In the genomic region with DNA sequence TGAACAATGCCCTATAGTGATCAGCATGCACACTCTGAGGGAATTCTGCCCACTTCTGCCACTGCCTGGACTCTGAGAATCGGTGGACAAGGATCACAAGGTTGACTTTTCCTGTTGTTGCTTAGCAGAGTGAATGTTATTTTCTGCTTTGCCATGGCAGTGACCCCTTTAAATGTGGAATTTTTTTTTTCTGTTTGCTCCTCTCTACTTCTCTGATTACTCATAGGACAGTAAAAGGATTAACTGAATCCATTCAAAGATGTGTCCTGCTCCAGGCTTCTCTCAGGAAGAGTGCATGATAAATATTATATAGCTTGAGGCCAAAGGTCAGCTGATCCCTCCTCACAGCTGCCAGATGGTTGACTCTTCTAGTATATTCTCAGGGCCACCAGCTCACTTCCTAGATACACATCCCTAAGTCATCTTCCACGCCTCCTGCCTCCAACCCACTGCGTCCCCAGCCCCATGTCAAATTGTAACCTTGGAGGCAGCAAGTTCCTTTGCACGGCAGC, we compare ENCODE assay signal across 14 cellular contexts.
A peak's percentile ranks its signal among the peaks of the same experiment; 100 is the strongest.
DNase-seq lines count a peak whose midpoint lies in the region; ATAC-seq, FAIRE-seq and TF ChIP-seq lines count a peak whose summit lies in the region.
"Had no signal": no experiment of that assay in that cellular context is flagged by ENCODE, and none has a peak within 500 bp of the region (broad histone marks: within the 10 kb centered on the region; RNA-seq: fewer than 3 reads in every experiment).

No MANE protein-coding gene starts in this region.

- H3K4me3 Mint-ChIP-seq in brain: peak overlapping the region; percentile 25 to 73 (median 46)
- H3K4me3 Mint-ChIP-seq in activated naive CD4-positive, alpha-beta T cell treated with anti-CD3 and anti-CD28 coated beads for 36 hours: no peak overlapping the region
- no peak overlapping the region for H3K4me3 Mint-ChIP-seq in natural killer cell treated with Interleukin-12 subunit alpha and Interleukin-12 subunit beta and Interleukin-15 and Interleukin-18, amount 100 ng/mL, for 72 hours
- H3K4me3 Mint-ChIP-seq: activated B cell treated with CpG ODN at 0.5 μM for 24 hours had no signal

- H3K4me1 Mint-ChIP-seq in brain: peaks cover 75% of the 10 kb centered on the region
- no peaks in the 10 kb centered on the region for H3K4me1 Mint-ChIP-seq in activated naive CD4-positive, alpha-beta T cell treated with anti-CD3 and anti-CD28 coated beads for 36 hours (ENCODE audit: low read depth)
- H3K4me1 Mint-ChIP-seq in natural killer cell treated with Interleukin-12 subunit alpha and Interleukin-12 subunit beta and Interleukin-15 and Interleukin-18, amount 100 ng/mL, for 72 hours (ENCODE audit: low read depth in 2 of 2): no peaks in the 10 kb centered on the region

- H4K91ac ChIP-seq in mesenchymal stem cell (ENCODE audit: low read length): peak overlapping the region; percentile 47

- H2BK5ac ChIP-seq in mesenchymal stem cell (ENCODE audit: low read depth, low read length, poor library complexity, severe bottlenecking): no peak overlapping the region

- no peaks in the 10 kb centered on the region for H3K27me3 ChIP-seq in Karpas-422 (ENCODE audit: low read length)
- no peaks in the 10 kb centered on the region for H3K27me3 ChIP-seq in mesenchymal stem cell (ENCODE audit: control insufficient read depth in 1 of 2, insufficient read depth in 1 of 2, low read length in 2 of 2)
- H3K27me3 ChIP-seq in suprapubic skin: no peaks in the 10 kb centered on the region
- H3K27me3 ChIP-seq: vagina had no signal

- peak overlapping the region; percentile 56 for H2AK5ac ChIP-seq in mesenchymal stem cell (ENCODE audit: low read length, severe bottlenecking)

- TF ChIP-seq CTCF in A549 (IDR thresholded peaks at IDR 0.05) (no peak), brain (conservative IDR thresholded peaks at IDR 0.05) (no peak), suprapubic skin (IDR thresholded peaks at IDR 0.05) (no peak)

- ATAC-seq in A549: peak; percentile 40 to 67; a peak in 5 of 6 replicates
- no peak for ATAC-seq in HG03354 (IDR thresholded peaks at IDR 0.05; ENCODE audit: poor library complexity, severe bottlenecking, unreplicated experiment)
- ATAC-seq in natural killer cell treated with Interleukin-12 subunit alpha and Interleukin-12 subunit beta and Interleukin-15 and Interleukin-18, amount 100 ng/mL, for 72 hours: no peak

- DNase-seq in A549 (ENCODE audit: low read depth in 1 of 2, low spot score in 1 of 2) (peak in 1 of 2 experiments; percentile 36), Karpas-422 (no peak), mesenchymal stem cell (peak; percentile 81), suprapubic skin (ENCODE audit: low spot score in 2 of 2) (no peak)
- DNase-seq in activated naive CD4-positive, alpha-beta T cell treated with anti-CD3 and anti-CD28 coated beads for 36 hours: no peak
- no peak for DNase-seq in natural killer cell treated with Interleukin-12 subunit alpha and Interleukin-12 subunit beta and Interleukin-15 and Interleukin-18, amount 100 ng/mL, for 72 hours (ENCODE audit: low spot score)
- DNase-seq: activated B cell treated with CpG ODN at 0.5 μM for 24 hours, AML-193, aorta, SHP77 treated with DMSO at 0.1 percent for 48 hours had no signal

- peak overlapping the region in 1 of 2 experiments; percentile 35 for H3K14ac ChIP-seq in mesenchymal stem cell (ENCODE audit: low read length in 2 of 2)

- H4K8ac ChIP-seq in mesenchymal stem cell (ENCODE audit: low read length): peak overlapping the region; percentile 62

- no peak for TF ChIP-seq EP300 in A549 (IDR thresholded peaks at IDR 0.05)
- TF ChIP-seq EP300 in suprapubic skin (IDR thresholded peaks at IDR 0.05): no peak

- no peaks in the 10 kb centered on the region for H4K20me1 ChIP-seq in Karpas-422 (ENCODE audit: insufficient read depth, low read depth, low read length)

- H3K4me3 ChIP-seq in A549: no peak overlapping the region
- no peak overlapping the region for H3K4me3 ChIP-seq in Karpas-422 (ENCODE audit: low read length)
- H3K4me3 ChIP-seq in mesenchymal stem cell (ENCODE audit: insufficient read depth in 1 of 2, low read depth in 1 of 2, low read length in 2 of 2): peak overlapping the region in 1 of 2 experiments; percentile 60
- no peak overlapping the region for H3K4me3 ChIP-seq in suprapubic skin
- H3K4me3 ChIP-seq: vagina had no signal

- no peaks in the 10 kb centered on the region for H3K36me3 Mint-ChIP-seq in brain
- H3K36me3 Mint-ChIP-seq in activated naive CD4-positive, alpha-beta T cell treated with anti-CD3 and anti-CD28 coated beads for 36 hours (ENCODE audit: low read depth): no peaks in the 10 kb centered on the region
- H3K36me3 Mint-ChIP-seq in natural killer cell treated with Interleukin-12 subunit alpha and Interleukin-12 subunit beta and Interleukin-15 and Interleukin-18, amount 100 ng/mL, for 72 hours: no peaks in the 10 kb centered on the region

- CTCF ChIA-PET in A549 (lab: Yijun Ruan, JAX): interaction anchor here (0.6 to 0.8 kb wide), 2 partner anchors 13 to 20 kb away, joined by 3 read pairs; no protein-coding TSS in a partner anchor
- CTCF ChIA-PET in activated naive CD4-positive, alpha-beta T cell treated with anti-CD3 and anti-CD28 coated beads for 36 hours (lab: Charles Lee): no interaction called here

- H3K4me1 ChIP-seq in A549 (peaks cover 42% of the 10 kb centered on the region), Karpas-422 (ENCODE audit: low read length) (peaks cover 66% of the 10 kb centered on the region), mesenchymal stem cell (ENCODE audit: control insufficient read depth, insufficient read depth, low read depth, low read length) (peaks cover 8% of the 10 kb centered on the region), suprapubic skin (peaks cover under 1% of the 10 kb centered on the region)
- H3K4me1 ChIP-seq: vagina had no signal

- no peak overlapping the region for H2BK120ac ChIP-seq in mesenchymal stem cell (ENCODE audit: low read depth, low read length)

- TF ChIP-seq RAD21 in A549 (conservative IDR thresholded peaks at IDR 0.05 in 1 of 2, IDR thresholded peaks at IDR 0.05 in 1 of 2): no peak

- H3K4me2 ChIP-seq in A549 (peak overlapping the region; percentile 34; the same call in 1 of the 3 replicates), Karpas-422 (ENCODE audit: low read depth, low read length, poor library complexity, severe bottlenecking) (peak overlapping the region; percentile 66), mesenchymal stem cell (ENCODE audit: low read length, poor library complexity, severe bottlenecking) (no peak overlapping the region)

- no peak overlapping the region for H2BK15ac ChIP-seq in mesenchymal stem cell (ENCODE audit: low read depth, poor library complexity, severe bottlenecking)

- POLR2A ChIA-PET in A549 (lab: Yijun Ruan, JAX): no interaction called here

- no peak for FAIRE-seq in A549 (lab: Jason Lieb, UNC)

- H3K36me3 ChIP-seq in Karpas-422 (ENCODE audit: insufficient read depth, low read length): no peaks in the 10 kb centered on the region
- no peaks in the 10 kb centered on the region for H3K36me3 ChIP-seq in mesenchymal stem cell (ENCODE audit: control insufficient read depth in 1 of 2, insufficient read depth in 2 of 2, low read depth in 1 of 2, low read length in 2 of 2)
- H3K36me3 ChIP-seq in suprapubic skin: no peaks in the 10 kb centered on the region
- H3K36me3 ChIP-seq: vagina had no signal

- H3K27ac ChIP-seq in A549 (peak overlapping the region in 1 of 2 experiments; percentile 30; a peak in 2 of 6 replicates), Karpas-422 (ENCODE audit: low read length) (peak overlapping the region; percentile 87), mesenchymal stem cell (ENCODE audit: low read length, poor library complexity, severe bottlenecking) (no peak overlapping the region), suprapubic skin (no peak overlapping the region)
- H3K27ac ChIP-seq: HL-60, vagina had no signal

- H3K18ac ChIP-seq in mesenchymal stem cell (ENCODE audit: low read depth in 1 of 2, low read length in 2 of 2): peak overlapping the region; percentile 37 to 86

- peak overlapping the region; percentile 12 to 98 (median 90) for H3K27ac Mint-ChIP-seq in brain
- no peak overlapping the region for H3K27ac Mint-ChIP-seq in activated naive CD4-positive, alpha-beta T cell treated with anti-CD3 and anti-CD28 coated beads for 36 hours
- H3K27ac Mint-ChIP-seq in natural killer cell treated with Interleukin-12 subunit alpha and Interleukin-12 subunit beta and Interleukin-15 and Interleukin-18, amount 100 ng/mL, for 72 hours: no peak overlapping the region
- H3K27ac Mint-ChIP-seq: activated B cell treated with CpG ODN at 0.5 μM for 24 hours had no signal

- H2BK12ac ChIP-seq in mesenchymal stem cell (ENCODE audit: low read length in 2 of 2): peak overlapping the region in 1 of 2 experiments; percentile 56

- H3K9me3 Mint-ChIP-seq in brain: no peaks in the 10 kb centered on the region
- H3K9me3 Mint-ChIP-seq in activated naive CD4-positive, alpha-beta T cell treated with anti-CD3 and anti-CD28 coated beads for 36 hours: no peaks in the 10 kb centered on the region
- H3K9me3 Mint-ChIP-seq in natural killer cell treated with Interleukin-12 subunit alpha and Interleukin-12 subunit beta and Interleukin-15 and Interleukin-18, amount 100 ng/mL, for 72 hours: no peaks in the 10 kb centered on the region
- H3K9me3 Mint-ChIP-seq: activated B cell treated with CpG ODN at 0.5 μM for 24 hours had no signal

- H3K9me3 ChIP-seq in A549: no peaks in the 10 kb centered on the region
- no peaks in the 10 kb centered on the region for H3K9me3 ChIP-seq in Karpas-422 (ENCODE audit: low read length)
- no peaks in the 10 kb centered on the region for H3K9me3 ChIP-seq in mesenchymal stem cell (ENCODE audit: control insufficient read depth, low read length)
- no peaks in the 10 kb centered on the region for H3K9me3 ChIP-seq in suprapubic skin
- H3K9me3 ChIP-seq: vagina had no signal

- intact Hi-C loops in activated naive CD4-positive, alpha-beta T cell treated with anti-CD3 and anti-CD28 coated beads for 36 hours (cut with micrococcal nuclease): no loop called here

- no peaks in the 10 kb centered on the region for H3K79me1 ChIP-seq in mesenchymal stem cell (replicated peaks; ENCODE audit: low read length, poor library complexity, severe bottlenecking)

- H3K4ac ChIP-seq in mesenchymal stem cell (ENCODE audit: low read depth in 1 of 2, low read length in 2 of 2): peak overlapping the region in 1 of 2 experiments; percentile 17

- H3K9me2 ChIP-seq in Karpas-422 (replicated peaks; ENCODE audit: insufficient read depth, low read length): no peaks in the 10 kb centered on the region

- no peaks in the 10 kb centered on the region for H3K79me2 ChIP-seq in Karpas-422 (ENCODE audit: low read length)

- H3K9ac ChIP-seq in Karpas-422 (ENCODE audit: low read length) (peak overlapping the region; percentile 52), mesenchymal stem cell (ENCODE audit: low read length) (peak overlapping the region; percentile 83)

- peaks cover 3% of the 10 kb centered on the region for H3K27me3 Mint-ChIP-seq in brain
- H3K27me3 Mint-ChIP-seq in activated naive CD4-positive, alpha-beta T cell treated with anti-CD3 and anti-CD28 coated beads for 36 hours (ENCODE audit: low read depth): peaks cover 14% of the 10 kb centered on the region
- peaks cover 16 to 29% of the 10 kb centered on the region in 2 donors for H3K27me3 Mint-ChIP-seq in natural killer cell treated with Interleukin-12 subunit alpha and Interleukin-12 subunit beta and Interleukin-15 and Interleukin-18, amount 100 ng/mL, for 72 hours
- H3K27me3 Mint-ChIP-seq: activated B cell treated with CpG ODN at 0.5 μM for 24 hours had no signal

- H2AFZ ChIP-seq in Karpas-422 (ENCODE audit: low read length) (peak overlapping the region; percentile 17; the same call in 1 of the 2 replicates), mesenchymal stem cell (ENCODE audit: low read depth, low read length) (no peak overlapping the region)

- no peak overlapping the region for H3K23ac ChIP-seq in mesenchymal stem cell (ENCODE audit: low read length in 2 of 2)

- TF ChIP-seq POLR2A in A549 (IDR thresholded peaks at IDR 0.05; ENCODE audit: low read length) (no peak), suprapubic skin (IDR thresholded peaks at IDR 0.05) (no peak)

- WGBS in A549 (ENCODE audit: missing lambda C conversion rate): 49% methylated on average over 4 of the region's 4 CpGs
- 44% methylated on average over 4 of the region's 4 CpGs for WGBS in mesenchymal stem cell
- WGBS in suprapubic skin: 72% methylated on average over 4 of the region's 4 CpGs

Comparison
In these comparisons a context has a peak if more than half of its experiments do, and no peak if none do; other contexts are left out.
1. ATAC-seq: peak in A549 (2 of 2); none in HG03354 (single experiment) and natural killer cell treated with Interleukin-12 subunit alpha and Interleukin-12 subunit beta and Interleukin-15 and Interleukin-18, amount 100 ng/mL, for 72 hours (0 of 2).
2. H3K27ac Mint-ChIP-seq: peak in brain (5 of 5); none in activated naive CD4-positive, alpha-beta T cell treated with anti-CD3 and anti-CD28 coated beads for 36 hours (single experiment) and natural killer cell treated with Interleukin-12 subunit alpha and Interleukin-12 subunit beta and Interleukin-15 and Interleukin-18, amount 100 ng/mL, for 72 hours (0 of 2).
3. H3K4me3 Mint-ChIP-seq: peak in brain (5 of 5); none in activated naive CD4-positive, alpha-beta T cell treated with anti-CD3 and anti-CD28 coated beads for 36 hours (single experiment) and natural killer cell treated with Interleukin-12 subunit alpha and Interleukin-12 subunit beta and Interleukin-15 and Interleukin-18, amount 100 ng/mL, for 72 hours (single experiment).